Comparison of ENCODE assay signal across 1 cellular context in genomic region chr15:72238586-72238985, GRCh38.
TF ChIP-seq lines count a peak whose summit lies in the region.

No MANE protein-coding gene starts in this region.

TF ChIP-seq in HepG2, 621 proteins besides CTCF, POLR2A, EP300 and RAD21:
- no peak for TF ChIP-seq ATF7 (IDR thresholded peaks at IDR 0.05)
- TF ChIP-seq ATF7 (CRISPR knock-in tag; IDR thresholded peaks at IDR 0.05) = no peak
- peak; percentile 55 for TF ChIP-seq ZNF121 (CRISPR knock-in tag; IDR thresholded peaks at IDR 0.05)
